ENCODE assay signal across 14 cellular contexts in the genomic region with DNA sequence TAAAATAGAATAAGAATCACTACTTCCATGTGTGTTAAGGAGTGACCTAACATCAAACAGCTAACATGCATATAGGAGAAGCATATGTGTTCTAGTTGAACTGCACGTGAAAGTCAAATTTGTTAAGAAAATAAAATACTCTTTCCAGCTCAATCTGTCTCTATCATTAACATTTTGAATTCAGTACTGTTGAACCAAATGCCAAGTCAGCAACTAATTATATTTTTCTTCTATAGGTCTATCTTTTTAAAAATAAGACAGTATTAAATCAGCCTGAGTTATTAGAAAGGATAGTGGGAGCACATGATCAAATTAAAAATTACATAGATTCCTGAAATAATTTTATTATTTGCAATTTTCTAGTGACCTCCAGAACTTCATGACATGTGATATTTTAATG.
DNase-seq lines count a peak whose midpoint lies in the region; ATAC-seq and TF ChIP-seq lines count a peak whose summit lies in the region.
"Had no signal": no experiment of that assay in that cellular context is flagged by ENCODE, and none has a peak within 500 bp of the region (broad histone marks: within the 10 kb centered on the region; RNA-seq: fewer than 3 reads in every experiment).

No MANE protein-coding gene starts in this region.

- no peaks in the 10 kb centered on the region for H4K20me1 ChIP-seq in IMR-90 (ENCODE audit: insufficient read depth, low read length)
- no peaks in the 10 kb centered on the region for H4K20me1 ChIP-seq in fibroblast of lung (ENCODE audit: control insufficient read depth, extremely low read depth, insufficient read depth, low read length)

- H3K18ac ChIP-seq in IMR-90 (ENCODE audit: low read depth, low read length), result peak overlapping the region; percentile 88; the same call in 1 of the 2 replicates

- H3K4me1 ChIP-seq in ACC112 (ENCODE audit: control insufficient read depth, insufficient read depth, low read length, unreplicated experiment) (peaks cover 16% of the 10 kb centered on the region), IMR-90 (ENCODE audit: control insufficient read depth, insufficient read depth, low read length) (peaks cover 3% of the 10 kb centered on the region; the same call in 1 of the 2 replicates), fibroblast of lung (ENCODE audit: control insufficient read depth, extremely low read depth, insufficient read depth, low read length) (peaks cover 5% of the 10 kb centered on the region), endodermal cell (ENCODE audit: control insufficient read depth, insufficient read depth, low read length) (no peaks in the 10 kb centered on the region)
- H3K4me1 ChIP-seq: HAP-1 had no signal

- no peak overlapping the region; a peak in 1 of 4 replicates for H4K8ac ChIP-seq in IMR-90 (ENCODE audit: low read depth in 2 of 2, low read length in 2 of 2)

- H3K79me2 ChIP-seq in ACC112 (ENCODE audit: control insufficient read depth, insufficient read depth, low read length, unreplicated experiment) (no peaks in the 10 kb centered on the region), fibroblast of lung (ENCODE audit: control insufficient read depth, insufficient read depth, low read length) (no peaks in the 10 kb centered on the region)

- no peak overlapping the region for H4K91ac ChIP-seq in IMR-90 (ENCODE audit: insufficient read depth, low read depth, low read length)

- H3K56ac ChIP-seq in IMR-90 (ENCODE audit: extremely low read depth, insufficient read depth, low read length), result no peak overlapping the region

- no peak for TF ChIP-seq POLR2A in IMR-90 (IDR thresholded peaks at IDR 0.05; ENCODE audit: low read depth, low read length)

- H3K23ac ChIP-seq in IMR-90 (ENCODE audit: low read depth, low read length), result no peak overlapping the region

- H4K5ac ChIP-seq in IMR-90 (ENCODE audit: low read depth, low read length), result no peak overlapping the region

- peak overlapping the region; percentile 71 for H2BK5ac ChIP-seq in IMR-90 (ENCODE audit: low read depth, low read length, poor library complexity, severe bottlenecking)

- TF ChIP-seq CTCF in IMR-90 (conservative IDR thresholded peaks at IDR 0.05; ENCODE audit: low read depth, low read length) (no peak), fibroblast of lung (conservative IDR thresholded peaks at IDR 0.05 in 1 of 2, IDR thresholded peaks at IDR 0.05 in 1 of 2; ENCODE audit: low read depth in 1 of 2, low read length in 2 of 2) (no peak), endodermal cell (conservative IDR thresholded peaks at IDR 0.05) (no peak)

- no peak overlapping the region for H2BK20ac ChIP-seq in IMR-90 (ENCODE audit: low read depth, low read length)

- no peak overlapping the region for H2AK5ac ChIP-seq in IMR-90 (ENCODE audit: low read depth, low read length)

- H3K36me3 ChIP-seq in ACC112 (ENCODE audit: insufficient read depth, low read length) (no peaks in the 10 kb centered on the region), IMR-90 (ENCODE audit: control insufficient read depth, insufficient read depth, low read length) (no peaks in the 10 kb centered on the region), fibroblast of lung (ENCODE audit: control insufficient read depth, insufficient read depth, low read length) (no peaks in the 10 kb centered on the region), endodermal cell (ENCODE audit: control insufficient read depth, insufficient read depth, low read length) (no peaks in the 10 kb centered on the region)
- H3K36me3 ChIP-seq: HAP-1 had no signal

- H3K9me3 ChIP-seq in IMR-90 (ENCODE audit: control insufficient read depth, insufficient read depth, low read length) (no peaks in the 10 kb centered on the region), fibroblast of lung (ENCODE audit: control insufficient read depth, insufficient read depth, low read depth, low read length) (no peaks in the 10 kb centered on the region), endodermal cell (ENCODE audit: control insufficient read depth, low read length) (no peaks in the 10 kb centered on the region)
- H3K9me3 ChIP-seq: HAP-1 had no signal

- H3K27ac ChIP-seq in ACC112 (ENCODE audit: low read depth, low read length) (no peak overlapping the region), IMR-90 (ENCODE audit: insufficient read depth, low read length) (peak overlapping the region; percentile 22; the same call in 1 of the 2 replicates), fibroblast of lung (ENCODE audit: insufficient read depth, low read length) (no peak overlapping the region), endodermal cell (ENCODE audit: low read depth, low read length) (no peak overlapping the region)
- H3K27ac ChIP-seq: C4-2B had no signal

- no peak overlapping the region for H3K4ac ChIP-seq in IMR-90 (ENCODE audit: low read depth, low read length)

- ATAC-seq in IMR-90 (ENCODE audit: low read depth), result no peak

- 0 out of 4 replicates have a peak, but pooled peaks cover 0 to 3% of the 10 kb centered on the region in 2 experiments for H3K79me1 ChIP-seq in IMR-90 (ENCODE audit: low read depth in 1 of 2, low read length in 2 of 2)

- no peaks in the 10 kb centered on the region for H3K27me3 ChIP-seq in ACC112 (ENCODE audit: insufficient read depth, low read length)
- no peaks in the 10 kb centered on the region for H3K27me3 ChIP-seq in IMR-90 (ENCODE audit: control insufficient read depth, insufficient read depth, low read length)
- H3K27me3 ChIP-seq in fibroblast of lung (ENCODE audit: control insufficient read depth, insufficient read depth, low read length), result no peaks in the 10 kb centered on the region
- H3K27me3 ChIP-seq in endodermal cell (ENCODE audit: control insufficient read depth, insufficient read depth, low read length, poor library complexity, severe bottlenecking), result no peaks in the 10 kb centered on the region

- dilution Hi-C loops in IMR-90 (cut with HindIII; ENCODE audit: low sequenced_read_pairs, unreplicated experiment), result no loop called here

- POLR2A ChIA-PET in IMR-90 (lab: Charles Lee; ENCODE audit: unreplicated experiment), result no interaction called here

- no peak overlapping the region for H3K4me3 Mint-ChIP-seq in endodermal cell
- H3K4me3 Mint-ChIP-seq: CD4-positive, alpha-beta T cell had no signal

- H3K27ac Mint-ChIP-seq in endodermal cell, result no peak overlapping the region
- H3K27ac Mint-ChIP-seq: CD4-positive, alpha-beta T cell had no signal

- no peaks in the 10 kb centered on the region for H3K27me3 Mint-ChIP-seq in endodermal cell (ENCODE audit: insufficient read depth)

- CTCF ChIA-PET in IMR-90 (lab: Yijun Ruan, JAX), result no interaction called here

- WGBS in IMR-90 (ENCODE audit: extremely low coverage in 2 of 2, insufficient read length in 1 of 2), 2 experiments, result no CpG with 5 or more reads among the region's 1 CpG
- 100% methylated on average over 1 of the region's 1 CpG; no CpG with 5 or more reads in 1 of the 2 experiments for WGBS in endodermal cell (ENCODE audit: insufficient coverage in 1 of 2, insufficient read length in 1 of 2), 2 experiments

- peaks cover 3% of the 10 kb centered on the region for H3K9me3 Mint-ChIP-seq in endodermal cell
- H3K9me3 Mint-ChIP-seq: CD4-positive, alpha-beta T cell had no signal

- BruUV-seq in IMR-90 (replicated peaks; lab: Mats Ljungman, UMichigan), result no TSS peak

- no peak for TF ChIP-seq RAD21 in IMR-90 (IDR thresholded peaks at IDR 0.05; ENCODE audit: low read length)

- no peak overlapping the region for H2AK9ac ChIP-seq in IMR-90 (replicated peaks; ENCODE audit: low read depth, low read length, poor library complexity)

- no peak overlapping the region for H2BK15ac ChIP-seq in IMR-90 (ENCODE audit: low read depth, low read length)

- H3K4me2 ChIP-seq in IMR-90 (ENCODE audit: low read depth, low read length) (peak overlapping the region; percentile 74; the same call in 1 of the 2 replicates), fibroblast of lung (ENCODE audit: extremely low read depth, insufficient read depth, low read length) (peak overlapping the region; percentile 25)

- no peak overlapping the region; the same call in 1 of the 2 replicates for H3K14ac ChIP-seq in IMR-90 (replicated peaks; ENCODE audit: low read depth, low read length)

- H3K9me1 ChIP-seq in IMR-90 (ENCODE audit: insufficient read depth, low read length), result no peaks in the 10 kb centered on the region

- DNase-seq in IMR-90 (no peak), fibroblast of lung (ENCODE audit: low read depth in 2 of 2) (no peak), endodermal cell (no peak), SIG-M5 treated with dmso at 0.1 percent for 504 hours (lab: John Stamatoyannopoulos, UW; ENCODE audit: unreplicated experiment) (no peak)
- no peak for DNase-seq in activated naive CD4-positive, alpha-beta T cell treated with Interleukin-2 at 50 U/mL for 16 hours
- DNase-seq: AML-193; CD4-positive, alpha-beta T cell; DMS153; DMS79; GDM1; KBM-7 had no signal

- H3K4me3 ChIP-seq in ACC112 (ENCODE audit: low read depth, low read length) (peak overlapping the region; percentile 10; the same call in 1 of the 2 replicates), IMR-90 (ENCODE audit: insufficient read depth, low read depth, low read length) (no peak overlapping the region), fibroblast of lung (replicated peaks in 1 of 4; ENCODE audit: control extremely low read depth in 1 of 4, insufficient read depth in 1 of 4, low read depth in 3 of 4, low read length in 4 of 4) (no peak overlapping the region), endodermal cell (ENCODE audit: low read length) (no peak overlapping the region)
- H3K4me3 ChIP-seq: HAP-1 had no signal

- peak overlapping the region; percentile 36 for H2AFZ ChIP-seq in ACC112 (ENCODE audit: low read length, unreplicated experiment)
- no peak overlapping the region for H2AFZ ChIP-seq in IMR-90 (replicated peaks; ENCODE audit: low read length, poor library complexity)
- no peak overlapping the region for H2AFZ ChIP-seq in fibroblast of lung (ENCODE audit: low read length)

- intact Hi-C loops in IMR-90 (cut with micrococcal nuclease), result no loop called here

- H3K36me3 Mint-ChIP-seq in endodermal cell (ENCODE audit: low read depth), result no peaks in the 10 kb centered on the region

- H3K9ac ChIP-seq in IMR-90 (ENCODE audit: low read depth, low read length) (peak overlapping the region; percentile 29; the same call in 1 of the 2 replicates), fibroblast of lung (ENCODE audit: insufficient read depth, low read length) (no peak overlapping the region), endodermal cell (ENCODE audit: extremely low read depth, low read length, poor library complexity, severe bottlenecking) (no peak overlapping the region)

- no peak overlapping the region for H2BK120ac ChIP-seq in IMR-90 (ENCODE audit: low read depth, low read length)

- no peaks in the 10 kb centered on the region for H3K4me1 Mint-ChIP-seq in endodermal cell

- in situ Hi-C loops in IMR-90 (cut with MboI; ENCODE audit: low sequenced_read_pairs), result no loop called here

TF ChIP-seq in IMR-90, 13 proteins besides CTCF, POLR2A, EP300 and RAD21:
- TF ChIP-seq NFE2L2 (IDR thresholded peaks at IDR 0.05; ENCODE audit: low read depth, low read length) (no peak), CHD1 (IDR thresholded peaks at IDR 0.05; ENCODE audit: low read depth, low read length) (no peak), BHLHE40 (IDR thresholded peaks at IDR 0.05; ENCODE audit: low read depth, low read length) (no peak), MAFK (IDR thresholded peaks at IDR 0.05; ENCODE audit: low read depth, low read length) (peak; percentile 85)
